In genomic region chr1:149811890-149812829, GRCh38 we compare ENCODE assay signal across 8 cellular contexts. TPM values are rescaled to one million over a fixed set of nuclear protein-coding genes. Genes with fewer than 3 reads are reported as not detected.
DNase-seq lines count a peak whose midpoint lies in the region; ATAC-seq, FAIRE-seq and TF ChIP-seq lines count a peak whose summit lies in the region.
"Not testable (repeated sequence)": the region's sequence is repeated elsewhere in the genome, so short reads cannot be mapped to it uniquely, and the experiment has no call there.

No MANE protein-coding gene starts in this region.

- H3K4me1 Mint-ChIP-seq in activated T-helper 17 cell treated with anti-CD3 and anti-CD28 coated beads, Interleukin-2, amount 50 U/mL, for 72 hours: not testable (repeated sequence)
- H3K4me1 Mint-ChIP-seq in nephron: peaks cover 11% of the 10 kb centered on the region

- DNase-seq in Daoy (ENCODE audit: low read depth): peak; percentile 89
- peak; percentile 2 for DNase-seq in H54 (ENCODE audit: insufficient read length, low spot score)
- DNase-seq in LoVo (ENCODE audit: low spot score): peak; percentile 87
- peak; percentile 94 for DNase-seq in RPMI8226
- peak; percentile 95 for DNase-seq in fibroblast of pulmonary artery (ENCODE audit: low read depth)
- DNase-seq in stimulated activated naive CD4-positive, alpha-beta T cell (lab: John Stamatoyannopoulos, UW): peak; percentile 73 to 91 (median 88)

- peak; percentile 66 for TF ChIP-seq POLR2A in H54 (IDR thresholded peaks at IDR 0.05; ENCODE audit: low read depth, low read length)

- TF ChIP-seq CTCF in fibroblast of pulmonary artery (IDR thresholded peaks at IDR 0.05; ENCODE audit: low read length, missing control alignments); nephron (IDR thresholded peaks at IDR 0.05; ENCODE audit: unreplicated experiment in 3 of 3): not testable (repeated sequence)

- H3K4me3 Mint-ChIP-seq in activated T-helper 17 cell treated with anti-CD3 and anti-CD28 coated beads, Interleukin-2, amount 50 U/mL, for 72 hours: peak overlapping the region; percentile 90
- H3K4me3 Mint-ChIP-seq in nephron: peak overlapping the region; percentile 95 to 99 (median 98)

- not testable (repeated sequence) for H3K27me3 Mint-ChIP-seq in activated T-helper 17 cell treated with anti-CD3 and anti-CD28 coated beads, Interleukin-2, amount 50 U/mL, for 72 hours; nephron (ENCODE audit: low read depth)

- FAIRE-seq in H54 (lab: Jason Lieb, UNC): peak; percentile 74

- not testable (repeated sequence) for H3K36me3 Mint-ChIP-seq in activated T-helper 17 cell treated with anti-CD3 and anti-CD28 coated beads, Interleukin-2, amount 50 U/mL, for 72 hours (ENCODE audit: low read depth); nephron (ENCODE audit: low read depth)

- H3K27ac Mint-ChIP-seq in activated T-helper 17 cell treated with anti-CD3 and anti-CD28 coated beads, Interleukin-2, amount 50 U/mL, for 72 hours: peak overlapping the region; percentile 93
- peak overlapping the region; percentile 99 to 100 (median 100) for H3K27ac Mint-ChIP-seq in nephron

- peak; percentile 84 for ATAC-seq in activated T-helper 17 cell treated with anti-CD3 and anti-CD28 coated beads, Interleukin-2, amount 50 U/mL, for 72 hours (replicated peaks)

- not testable (repeated sequence) for H3K9me3 Mint-ChIP-seq in activated T-helper 17 cell treated with anti-CD3 and anti-CD28 coated beads, Interleukin-2, amount 50 U/mL, for 72 hours; nephron

- peak overlapping the region; percentile 57 for H3K4me3 ChIP-seq in fibroblast of pulmonary artery (replicated peaks; ENCODE audit: low read depth, low read length)

RNA-seq across cellular contexts. Expression of gene FCGR1A, which starts 29.7 kb away (rescaled TPM):
- total RNA-seq in Daoy (2014; rRNA removed; shearing (Covaris generic)): not detected in 2 replicates
- not detected for total RNA-seq in activated T-helper 17 cell treated with anti-CD3 and anti-CD28 coated beads, Interleukin-2, amount 50 U/mL, for 72 hours

Comparison
In these comparisons a context has a peak if more than half of its experiments do, and no peak if none do; other contexts are left out.
1. Peak in every context shown above with its lines: DNase-seq, ATAC-seq and H3K4me3 ChIP-seq.
2. DNase-seq: peak in every context shown above with its lines; median percentile 95 in fibroblast of pulmonary artery; 94 in RPMI8226; 89 in Daoy; 88 in stimulated activated naive CD4-positive, alpha-beta T cell; 87 in LoVo; 2 in H54.